ENCODE assay signal across 25 cellular contexts in the genomic region with DNA sequence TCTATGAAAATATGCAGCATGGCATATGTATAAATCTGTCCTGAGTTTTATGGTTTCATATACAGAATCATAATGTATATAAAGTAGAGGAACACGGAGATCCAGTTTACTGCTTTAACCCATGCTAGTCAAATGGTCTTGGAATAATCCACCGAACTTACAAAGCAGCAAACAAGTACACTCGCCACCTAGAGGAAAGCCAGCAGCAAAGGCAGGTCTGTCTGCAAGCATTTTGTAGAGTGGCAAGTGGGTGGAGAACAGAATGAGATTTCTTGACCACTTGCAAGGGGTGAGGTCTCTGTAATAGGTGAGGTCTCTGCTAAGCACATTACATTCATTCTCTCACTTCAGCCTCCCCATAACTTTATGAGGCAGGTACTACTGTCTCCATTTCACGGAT.
DNase-seq lines count a peak whose midpoint lies in the region; ATAC-seq, FAIRE-seq and TF ChIP-seq lines count a peak whose summit lies in the region.
"Had no signal": no experiment of that assay in that cellular context is flagged by ENCODE, and none has a peak within 500 bp of the region (broad histone marks: within the 10 kb centered on the region; RNA-seq: fewer than 3 reads in every experiment).

No MANE protein-coding gene starts in this region.

- H3K79me2 ChIP-seq in keratinocyte (ENCODE audit: control insufficient read depth, insufficient read depth, low read length) = no peaks in the 10 kb centered on the region

- no peak overlapping the region for H3K4me3 Mint-ChIP-seq in natural killer cell treated with Interleukin-12 subunit alpha and Interleukin-12 subunit beta and Interleukin-15 and Interleukin-18, amount 100 ng/mL, for 72 hours
- H3K4me3 Mint-ChIP-seq: activated naive CD4-positive, alpha-beta T cell treated with anti-CD3 and anti-CD28 coated beads, Interleukin-2, amount 10 ng/mL, durations not matched to agents 7 days and 5 days; CD4-positive, alpha-beta memory T cell; stimulated activated naive CD8-positive, alpha-beta T cell treated with anti-CD3 and anti-CD28 coated beads, Interleukin-15, amount 100 ng/mL, for 72 hours had no signal

- H4K20me1 ChIP-seq in keratinocyte (ENCODE audit: control insufficient read depth, extremely low read depth, insufficient read depth, low read length) = no peaks in the 10 kb centered on the region

- H3K4me1 ChIP-seq in keratinocyte (ENCODE audit: control insufficient read depth, extremely low read depth, insufficient read depth, low read length) = no peaks in the 10 kb centered on the region
- H3K4me1 ChIP-seq: A549, ascending aorta, colonic mucosa, sigmoid colon had no signal

- H3K27ac ChIP-seq in keratinocyte (ENCODE audit: control insufficient read depth, insufficient read depth, low read length) = no peak overlapping the region
- H3K27ac ChIP-seq: A549, ascending aorta, colonic mucosa, HL-60, ovary, sigmoid colon had no signal

- H3K27me3 Mint-ChIP-seq in natural killer cell treated with Interleukin-12 subunit alpha and Interleukin-12 subunit beta and Interleukin-15 and Interleukin-18, amount 100 ng/mL, for 72 hours = peaks cover 6 to 8% of the 10 kb centered on the region in 2 donors
- H3K27me3 Mint-ChIP-seq: activated naive CD4-positive, alpha-beta T cell treated with anti-CD3 and anti-CD28 coated beads, Interleukin-2, amount 10 ng/mL, durations not matched to agents 7 days and 5 days had no signal

- dilution Hi-C loops in keratinocyte (cut with MboI; ENCODE audit: extremely low pct_ligation_motif_present, low sequenced_read_pairs) = no loop called here

- no peaks in the 10 kb centered on the region for H3K4me1 Mint-ChIP-seq in natural killer cell treated with Interleukin-12 subunit alpha and Interleukin-12 subunit beta and Interleukin-15 and Interleukin-18, amount 100 ng/mL, for 72 hours (ENCODE audit: low read depth in 2 of 2)
- H3K4me1 Mint-ChIP-seq: activated naive CD4-positive, alpha-beta T cell treated with anti-CD3 and anti-CD28 coated beads, Interleukin-2, amount 10 ng/mL, durations not matched to agents 7 days and 5 days; CD4-positive, alpha-beta memory T cell; stimulated activated naive CD8-positive, alpha-beta T cell treated with anti-CD3 and anti-CD28 coated beads, Interleukin-15, amount 100 ng/mL, for 72 hours had no signal

- H2AFZ ChIP-seq in keratinocyte (ENCODE audit: control insufficient read depth, low read length) = no peak overlapping the region

- H3K36me3 Mint-ChIP-seq in natural killer cell treated with Interleukin-12 subunit alpha and Interleukin-12 subunit beta and Interleukin-15 and Interleukin-18, amount 100 ng/mL, for 72 hours = no peaks in the 10 kb centered on the region
- H3K36me3 Mint-ChIP-seq: activated naive CD4-positive, alpha-beta T cell treated with anti-CD3 and anti-CD28 coated beads, Interleukin-2, amount 10 ng/mL, durations not matched to agents 7 days and 5 days; CD4-positive, alpha-beta memory T cell had no signal

- no peaks in the 10 kb centered on the region for H3K36me3 ChIP-seq in keratinocyte (ENCODE audit: control insufficient read depth in 2 of 2, extremely low read depth in 1 of 2, insufficient read depth in 2 of 2, low read length in 2 of 2)
- H3K36me3 ChIP-seq: ascending aorta, colonic mucosa, ovary, sigmoid colon had no signal

- H3K9ac ChIP-seq in keratinocyte (ENCODE audit: control insufficient read depth, extremely low read depth, insufficient read depth, low read length) = no peak overlapping the region

- no peaks in the 10 kb centered on the region for H3K9me3 ChIP-seq in keratinocyte (ENCODE audit: control insufficient read depth, low read depth, low read length)
- H3K9me3 ChIP-seq: A549, ascending aorta, colonic mucosa, ovary, sigmoid colon had no signal

- H3K9me1 ChIP-seq in keratinocyte (ENCODE audit: control insufficient read depth, extremely low read depth, insufficient read depth, low read length) = no peaks in the 10 kb centered on the region

- no peak overlapping the region for H3K4me3 ChIP-seq in keratinocyte (ENCODE audit: control insufficient read depth in 2 of 3, extremely low read depth in 1 of 3, insufficient read depth in 2 of 3, low read depth in 1 of 3, low read length in 3 of 3)
- H3K4me3 ChIP-seq: A549, ascending aorta, colonic mucosa, ovary, sigmoid colon had no signal

- POLR2A ChIA-PET in GM10248 (lab: Yijun Ruan, JAX) = no interaction called here

- FAIRE-seq in keratinocyte (lab: Jason Lieb, UNC) = no peak
- FAIRE-seq: A549, endothelial cell of umbilical vein, urothelium cell line had no signal

- no peak overlapping the region for H3K27ac Mint-ChIP-seq in natural killer cell treated with Interleukin-12 subunit alpha and Interleukin-12 subunit beta and Interleukin-15 and Interleukin-18, amount 100 ng/mL, for 72 hours
- H3K27ac Mint-ChIP-seq: activated naive CD4-positive, alpha-beta T cell treated with anti-CD3 and anti-CD28 coated beads, Interleukin-2, amount 10 ng/mL, durations not matched to agents 7 days and 5 days; CD4-positive, alpha-beta memory T cell; stimulated activated naive CD8-positive, alpha-beta T cell treated with anti-CD3 and anti-CD28 coated beads, Interleukin-15, amount 100 ng/mL, for 72 hours had no signal

- ATAC-seq in natural killer cell treated with Interleukin-12 subunit alpha and Interleukin-12 subunit beta and Interleukin-15 and Interleukin-18, amount 100 ng/mL, for 72 hours = no peak
- ATAC-seq: A549; left ventricle myocardium superior; stimulated activated naive CD8-positive, alpha-beta T cell treated with anti-CD3 and anti-CD28 coated beads, Interleukin-15, amount 100 ng/mL, for 72 hours had no signal

- no peak overlapping the region for H3K4me2 ChIP-seq in keratinocyte (ENCODE audit: control insufficient read depth, extremely low read depth, insufficient read depth, low read depth, low read length)
- H3K4me2 ChIP-seq: A549 had no signal

- DNase-seq in NCI-H524 (lab: John Stamatoyannopoulos, UW) (peak; percentile 16 to 23), NCI-H524 treated with DMSO at 0.1 percent for 48 hours (lab: John Stamatoyannopoulos, UW) (no peak), HT-29 (ENCODE audit: low spot score) (peak; percentile 19), SK-MEL-5 (ENCODE audit: low read depth, low spot score) (peak; percentile 43), keratinocyte (ENCODE audit: low read depth, low spot score) (no peak), ureter (ENCODE audit: low spot score) (no peak), GM10248 (ENCODE audit: extremely low spot score) (no peak)
- DNase-seq in natural killer cell treated with Interleukin-12 subunit alpha and Interleukin-12 subunit beta and Interleukin-15 and Interleukin-18, amount 100 ng/mL, for 72 hours (ENCODE audit: low spot score) = no peak
- DNase-seq: activated CD4-positive, alpha-beta T cell treated with anti-CD3 and anti-CD28 coated beads, Interleukin-2, amount 50 U/mL, for 1 hour; activated naive CD4-positive, alpha-beta T cell treated with anti-CD3 and anti-CD28 coated beads, Interleukin-2, amount 10 ng/mL, durations not matched to agents 7 days and 5 days; CD4-positive, alpha-beta memory T cell; colonic mucosa; EL; KBM-7; left ventricle myocardium superior; NCI-H1417 treated with DMSO at 0.1 percent for 48 hours; NCI-H2171 treated with DMSO at 0.1 percent for 48 hours; ovary; sigmoid colon; stimulated activated naive CD8-positive, alpha-beta T cell treated with anti-CD3 and anti-CD28 coated beads, Interleukin-15, amount 100 ng/mL, for 72 hours had no signal

- TF ChIP-seq CTCF in keratinocyte (optimal IDR thresholded peaks at IDR 0.05 in 1 of 3, IDR thresholded peaks at IDR 0.05 in 1 of 3, conservative IDR thresholded peaks at IDR 0.05 in 1 of 3; ENCODE audit: extremely low read depth in 1 of 3, insufficient read depth in 2 of 3, low read length in 3 of 3) (peak in 2 of 3 experiments; percentile 40 to 55), GM10248 (IDR thresholded peaks at IDR 0.05; ENCODE audit: control extremely low read depth, extremely low read depth, low read depth, missing control alignments) (no peak)

- in situ Hi-C loops in SK-MEL-5 (cut with HindIII; ENCODE audit: low pct_unique_long_range_greater_than_20kb, low sequenced_read_pairs) = no loop called here

- CTCF ChIA-PET in GM10248 (lab: Yijun Ruan, JAX) = interaction anchor here (1.4 to 1.8 kb wide), 2 partner anchors 11 to 20 kb away, joined by 3 to 6 read pairs; no protein-coding TSS in a partner anchor

- no peaks in the 10 kb centered on the region for H3K9me3 Mint-ChIP-seq in natural killer cell treated with Interleukin-12 subunit alpha and Interleukin-12 subunit beta and Interleukin-15 and Interleukin-18, amount 100 ng/mL, for 72 hours
- H3K9me3 Mint-ChIP-seq: activated naive CD4-positive, alpha-beta T cell treated with anti-CD3 and anti-CD28 coated beads, Interleukin-2, amount 10 ng/mL, durations not matched to agents 7 days and 5 days; CD4-positive, alpha-beta memory T cell; stimulated activated naive CD8-positive, alpha-beta T cell treated with anti-CD3 and anti-CD28 coated beads, Interleukin-15, amount 100 ng/mL, for 72 hours had no signal

- no peaks in the 10 kb centered on the region for H3K27me3 ChIP-seq in keratinocyte (ENCODE audit: control insufficient read depth, extremely low read depth, insufficient read depth, low read length)
- H3K27me3 ChIP-seq: ascending aorta, colonic mucosa, ovary, sigmoid colon had no signal

Comparison
In these comparisons a context has a peak if more than half of its experiments do, and no peak if none do; other contexts are left out.
1. DNase-seq: peak in NCI-H524 (2 of 2), HT-29 (single experiment) and SK-MEL-5 (single experiment); none in NCI-H524 treated with DMSO at 0.1 percent for 48 hours (single experiment), keratinocyte (single experiment), ureter (single experiment), natural killer cell treated with Interleukin-12 subunit alpha and Interleukin-12 subunit beta and Interleukin-15 and Interleukin-18, amount 100 ng/mL, for 72 hours (single experiment) and GM10248 (single experiment).